32 cellular contexts compared by ENCODE assay signal in genomic region chr9:17958363-17958762, GRCh38.
"Had no signal": no experiment of that assay in that cellular context is flagged by ENCODE, and none has a peak within 500 bp of the region (broad histone marks: within the 10 kb centered on the region; RNA-seq: fewer than 3 reads in every experiment).

No MANE protein-coding gene starts in this region.

- H3K27me3 ChIP-seq: adrenal gland, body of pancreas, brain microvascular endothelial cell, breast epithelium had no signal

- H3K27ac ChIP-seq: adrenal gland, body of pancreas, brain microvascular endothelial cell, breast epithelium, VCaP had no signal

- H3K9me3 ChIP-seq: adrenal gland, body of pancreas, breast epithelium had no signal

- DNase-seq: activated B cell treated with CpG ODN at 0.5 μM for 24 hours; activated CD4-positive, alpha-beta memory T cell treated with anti-CD3 and anti-CD28 coated beads for 36 hours; activated CD4-positive, alpha-beta T cell treated with anti-CD3 and anti-CD28 coated beads for 4 hours; activated CD4-positive, alpha-beta T cell treated with anti-CD3 and anti-CD28 coated beads, Interleukin-2, amount 10 ng/mL, durations not matched to agents 24 days and 14 days; activated CD4-positive, alpha-beta T cell treated with anti-CD3 and anti-CD28 coated beads, Interleukin-2, amount 50 U/mL, for 1 hour; activated CD4-positive, alpha-beta T cell treated with anti-CD3 and anti-CD28 coated beads, Interleukin-2, amount 50 U/mL, for 4 hours; activated CD4-positive, CD25-positive, alpha-beta regulatory T cell treated with anti-CD3 and anti-CD28 coated beads, Interleukin-2, amount 50 U/mL, for 72 hours; activated CD8-positive, alpha-beta memory T cell treated with anti-CD3 and anti-CD28 coated beads, Interleukin-2, amount 50 U/mL, for 4 hours; activated CD8-positive, alpha-beta T cell treated with anti-CD3 and anti-CD28 coated beads for 36 hours; activated effector memory CD4-positive, alpha-beta T cell treated with anti-CD3 and anti-CD28 coated beads, Interleukin-2, amount 50 U/mL, for 16 hours; activated gamma-delta T cell treated with Interleukin-2 at 50 U/mL for 16 hours; activated naive CD4-positive, alpha-beta T cell; activated naive CD4-positive, alpha-beta T cell treated with anti-CD3 and anti-CD28 coated beads for 36 hours; activated naive CD4-positive, alpha-beta T cell treated with anti-CD3 and anti-CD28 coated beads, Interleukin-2, amount 50 U/mL, for 16 hours; activated naive CD8-positive, alpha-beta T cell treated with anti-CD3 and anti-CD28 coated beads for 36 hours; activated T-cell treated with anti-CD3 and anti-CD28 coated beads for 4 hours; activated T-cell treated with anti-CD3 and anti-CD28 coated beads, Interleukin-2, amount 50 U/mL, for 1 hour; activated T-cell treated with anti-CD3 and anti-CD28 coated beads, Interleukin-2, amount 50 U/mL, for 4 hours; activated T-cell treated with anti-CD3 and anti-CD28 coated beads, Interleukin-2, amount 50 U/mL, for 72 hours; adrenal gland; amniotic stem cell; aorta; body of pancreas; brain microvascular endothelial cell; central memory CD4-positive, alpha-beta T cell; T-helper 1 cell; T-helper 2 cell; T-helper 9 cell had no signal

- H3K36me3 ChIP-seq: adrenal gland, brain microvascular endothelial cell, breast epithelium had no signal

- H3K4me3 ChIP-seq: adrenal gland, body of pancreas, breast epithelium had no signal

- H3K4me1 ChIP-seq: adrenal gland, body of pancreas, breast epithelium had no signal

- ATAC-seq: activated CD8-positive, alpha-beta T cell treated with anti-CD3 and anti-CD28 coated beads for 36 hours; activated naive CD4-positive, alpha-beta T cell treated with anti-CD3 and anti-CD28 coated beads, Interleukin-2, amount 50 U/mL, for 72 hours; activated T-cell treated with anti-CD3 and anti-CD28 coated beads, Interleukin-2, amount 50 U/mL, for 4 hours; activated T-cell treated with anti-CD3 and anti-CD28 coated beads, Interleukin-2, amount 50 U/mL, for 72 hours; activated T-helper 17 cell treated with anti-CD3 and anti-CD28 coated beads, Interleukin-2, amount 50 U/mL, for 72 hours; body of pancreas had no signal
